Comparison of ENCODE assay signal across 2 cellular contexts in genomic region chr19:14450168-14450874, GRCh38.
TF ChIP-seq lines count a peak whose summit lies in the region.

No MANE protein-coding gene starts in this region.

TF ChIP-seq in IMR-90, 13 proteins besides CTCF, POLR2A, EP300 and RAD21:
- TF ChIP-seq CHD1 (IDR thresholded peaks at IDR 0.05; ENCODE audit: low read depth, low read length) (no peak), MXI1 (IDR thresholded peaks at IDR 0.05; ENCODE audit: borderline replicate concordance, low read depth, low read length) (no peak), SMC3 (IDR thresholded peaks at IDR 0.05; ENCODE audit: low read depth, low read length) (no peak), MAZ (IDR thresholded peaks at IDR 0.05; ENCODE audit: borderline replicate concordance, low read depth, low read length) (no peak), RCOR1 (IDR thresholded peaks at IDR 0.05; ENCODE audit: insufficient replicate concordance, low read length) (no peak), CEBPB (IDR thresholded peaks at IDR 0.05; ENCODE audit: low read depth, low read length) (no peak), FOS (IDR thresholded peaks at IDR 0.05; ENCODE audit: low read depth, low read length) (no peak), USF2 (IDR thresholded peaks at IDR 0.05; ENCODE audit: low read depth, low read length) (no peak), ELK1 (IDR thresholded peaks at IDR 0.05; ENCODE audit: borderline replicate concordance, low read depth, low read length) (no peak), RFX5 (IDR thresholded peaks at IDR 0.05; ENCODE audit: low read depth, low read length) (no peak), BHLHE40 (IDR thresholded peaks at IDR 0.05; ENCODE audit: low read depth, low read length) (no peak), MAFK (IDR thresholded peaks at IDR 0.05; ENCODE audit: low read depth, low read length) (no peak), NFE2L2 (IDR thresholded peaks at IDR 0.05; ENCODE audit: low read depth, low read length) (no peak)

TF ChIP-seq in H1, 55 proteins besides CTCF, POLR2A, EP300 and RAD21:
- no peak for TF ChIP-seq JUND (IDR thresholded peaks at IDR 0.05; ENCODE audit: low read length)
- no peak for TF ChIP-seq GABPA (IDR thresholded peaks at IDR 0.05; ENCODE audit: borderline replicate concordance, insufficient read depth, low read length)
- TF ChIP-seq SUZ12 (IDR thresholded peaks at IDR 0.05; ENCODE audit: low read length), result no peak
- no peak for TF ChIP-seq KDM5A (IDR thresholded peaks at IDR 0.05; ENCODE audit: low read length)
- TF ChIP-seq TEAD4 (IDR thresholded peaks at IDR 0.05; ENCODE audit: low read depth, low read length), result no peak
- no peak for TF ChIP-seq PHF8 (conservative IDR thresholded peaks at IDR 0.05; ENCODE audit: low read depth, low read length)
- no peak for TF ChIP-seq RNF2 (IDR thresholded peaks at IDR 0.05; ENCODE audit: borderline replicate concordance, low read depth, low read length, missing control alignments, poor library complexity, severe bottlenecking)
- TF ChIP-seq GTF2F1 (IDR thresholded peaks at IDR 0.05; ENCODE audit: borderline replicate concordance, low read depth, low read length), result no peak
- no peak for TF ChIP-seq CREB1 (IDR thresholded peaks at IDR 0.05)
- no peak for TF ChIP-seq SIRT6 (IDR thresholded peaks at IDR 0.05; ENCODE audit: low read length)
